In the genomic region with DNA sequence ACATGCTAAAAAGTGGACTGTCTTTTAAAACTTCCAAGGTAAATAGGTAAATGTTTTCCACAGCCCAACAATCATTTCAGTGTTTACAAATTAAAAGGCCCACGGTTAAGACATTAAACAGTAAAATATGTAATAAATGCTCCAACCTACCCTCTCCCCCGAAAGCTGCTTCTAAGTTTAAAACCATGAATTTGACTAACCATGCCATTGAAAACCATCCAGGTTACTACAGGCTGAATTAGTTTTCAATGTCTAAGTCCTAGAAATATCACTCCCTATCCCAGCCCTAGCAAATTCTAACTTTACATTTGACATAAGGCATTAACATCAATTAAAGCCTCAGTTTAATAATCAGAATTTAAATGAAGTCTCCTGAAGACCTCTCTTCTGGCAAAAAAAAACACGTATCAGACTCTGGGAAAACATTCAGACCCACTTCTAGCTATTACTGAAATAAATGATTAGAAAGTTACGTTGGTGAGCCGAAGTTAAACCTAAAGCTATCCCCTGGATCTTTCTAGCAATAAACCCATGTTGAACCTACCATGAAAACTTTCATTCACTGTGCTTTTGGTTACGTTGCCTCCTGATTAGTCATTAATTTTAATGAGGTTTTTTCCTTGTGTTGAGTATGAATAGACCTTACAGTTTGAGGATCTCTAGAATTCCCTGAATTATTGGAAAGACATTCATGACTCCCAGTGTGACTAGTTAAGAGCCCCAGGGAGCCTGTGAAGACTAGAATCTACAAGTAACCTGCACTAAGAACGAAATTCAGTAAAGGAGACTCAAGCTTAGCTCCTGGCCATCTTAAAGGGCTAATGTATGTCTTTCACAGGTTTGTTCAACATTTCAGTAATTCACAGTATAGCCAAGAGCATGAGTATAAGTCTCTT, we compare ENCODE assay signal across 12 cellular contexts. TPM values are rescaled to one million over a fixed set of nuclear protein-coding genes. Genes with fewer than 3 reads are reported as not detected.
DNase-seq lines count a peak whose midpoint lies in the region; ATAC-seq and TF ChIP-seq lines count a peak whose summit lies in the region.
"Had no signal": no experiment of that assay in that cellular context is flagged by ENCODE, and none has a peak within 500 bp of the region (broad histone marks: within the 10 kb centered on the region; RNA-seq: fewer than 3 reads in every experiment).

No MANE protein-coding gene starts in this region.

- DNase-seq in Calu3 (no peak), mesothelial cell of epicardium (ENCODE audit: low spot score in 2 of 2, unreplicated experiment in 2 of 2) (no peak), adrenal gland (no peak), HAP-1 (ENCODE audit: low spot score in 2 of 2) (no peak)
- DNase-seq in activated naive CD4-positive, alpha-beta T cell treated with anti-CD3 and anti-CD28 coated beads, Interleukin-2, amount 50 U/mL, for 72 hours (ENCODE audit: low spot score in 2 of 2) = no peak
- DNase-seq: NCI-H510A, retina, testis had no signal

- peaks cover 79% of the 10 kb centered on the region for H3K36me3 Mint-ChIP-seq in Calu3 (ENCODE audit: insufficient read depth, unreplicated experiment)
- H3K36me3 Mint-ChIP-seq in activated naive CD4-positive, alpha-beta T cell treated with anti-CD3 and anti-CD28 coated beads, Interleukin-2, amount 50 U/mL, for 72 hours = peaks cover 58 to 79% of the 10 kb centered on the region in 2 donors
- H3K36me3 Mint-ChIP-seq in mesothelial cell of epicardium = peaks cover 41% of the 10 kb centered on the region

- peak overlapping the region; percentile 94 for H3K4me3 ChIP-seq in HUES48 (ENCODE audit: low read depth, low read length)
- H3K4me3 ChIP-seq in adrenal gland = no peak overlapping the region
- no peak overlapping the region for H3K4me3 ChIP-seq in HAP-1

- H3K9me3 Mint-ChIP-seq in Calu3 (ENCODE audit: low read depth, unreplicated experiment) (no peaks in the 10 kb centered on the region), mesothelial cell of epicardium (no peaks in the 10 kb centered on the region)
- no peaks in the 10 kb centered on the region for H3K9me3 Mint-ChIP-seq in activated naive CD4-positive, alpha-beta T cell treated with anti-CD3 and anti-CD28 coated beads, Interleukin-2, amount 50 U/mL, for 72 hours

- CTCF ChIA-PET in Calu3 (lab: Charles Lee) = interaction anchor here (1.0 kb wide), 1 partner anchor 80 kb away, joined by 3 read pairs; no protein-coding TSS in a partner anchor

- H3K9ac ChIP-seq in HUES48 (ENCODE audit: low read depth, low read length) = no peak overlapping the region

- peak overlapping the region; percentile 85 for H3K27ac Mint-ChIP-seq in Calu3 (ENCODE audit: unreplicated experiment)
- H3K27ac Mint-ChIP-seq in activated naive CD4-positive, alpha-beta T cell treated with anti-CD3 and anti-CD28 coated beads, Interleukin-2, amount 50 U/mL, for 72 hours = peak overlapping the region; percentile 100
- H3K27ac Mint-ChIP-seq in mesothelial cell of epicardium = peak overlapping the region; percentile 98

- H3K4me1 Mint-ChIP-seq in Calu3 (ENCODE audit: low read depth, unreplicated experiment) (peaks cover 44% of the 10 kb centered on the region), mesothelial cell of epicardium (peaks cover 47% of the 10 kb centered on the region)

- no TSS peak for BruUV-seq in Calu3 (replicated peaks; lab: Mats Ljungman, UMichigan)

- H3K4me1 ChIP-seq in HUES48 (ENCODE audit: control insufficient read depth, insufficient read depth, low read length) (peaks cover 5% of the 10 kb centered on the region; the same call in 1 of the 2 replicates), adrenal gland (replicated peaks in 1 of 2) (peaks cover 41 to 86% of the 10 kb centered on the region in 2 donors), HAP-1 (peaks cover 15% of the 10 kb centered on the region)

- H3K27ac ChIP-seq in HUES48 (ENCODE audit: low read depth, low read length) = peak overlapping the region; percentile 95
- peak overlapping the region in 1 of 5 donors; percentile 61 for H3K27ac ChIP-seq in adrenal gland
- H3K27ac ChIP-seq: foreskin keratinocyte had no signal

- peaks cover 70% of the 10 kb centered on the region for H3K36me3 ChIP-seq in HUES48 (ENCODE audit: control insufficient read depth, insufficient read depth, low read length)
- H3K36me3 ChIP-seq in adrenal gland (replicated peaks in 1 of 2) = peaks cover 0 to 63% of the 10 kb centered on the region in 2 donors
- peaks cover 57% of the 10 kb centered on the region for H3K36me3 ChIP-seq in HAP-1 (replicated peaks)

- intact Hi-C loops in Calu3 (cut with micrococcal nuclease; ENCODE audit: unreplicated experiment) = no loop called here
- intact Hi-C loops in adrenal gland (cut with DNase I) = no loop called here

- no peaks in the 10 kb centered on the region for H3K9me3 ChIP-seq in HUES48 (ENCODE audit: control insufficient read depth, insufficient read depth, low read length)
- no peaks in the 10 kb centered on the region for H3K9me3 ChIP-seq in adrenal gland (replicated peaks in 1 of 3)
- H3K9me3 ChIP-seq in HAP-1 = no peaks in the 10 kb centered on the region
- H3K9me3 ChIP-seq: testis had no signal

- H3K4me3 Mint-ChIP-seq in Calu3 (ENCODE audit: low read depth, unreplicated experiment) (no peak overlapping the region), mesothelial cell of epicardium (peak overlapping the region; percentile 10)

- no peak for ATAC-seq in activated naive CD4-positive, alpha-beta T cell treated with anti-CD3 and anti-CD28 coated beads, Interleukin-2, amount 50 U/mL, for 72 hours
- no peak for ATAC-seq in HG03135 (IDR thresholded peaks at IDR 0.05; ENCODE audit: unreplicated experiment)
- no peak for ATAC-seq in GM18858 (IDR thresholded peaks at IDR 0.05; ENCODE audit: unreplicated experiment)

- WGBS in adrenal gland, 4 donors = 60 to 66% (median 63%) methylated on average over 7 of the region's 7 CpGs

- no peak for TF ChIP-seq CTCF in Calu3 (IDR thresholded peaks at IDR 0.05; ENCODE audit: unreplicated experiment)
- no peak for TF ChIP-seq CTCF in mesothelial cell of epicardium (IDR thresholded peaks at IDR 0.05; ENCODE audit: unreplicated experiment)
- TF ChIP-seq CTCF in adrenal gland (IDR thresholded peaks at IDR 0.05) = no peak

- in situ Hi-C loops in HAP-1 (cut with MboI; ENCODE audit: low sequenced_read_pairs) = loop anchor here (10.0 kb wide), 1 partner anchor 74 kb away; no protein-coding TSS in a partner anchor

- H3K27me3 Mint-ChIP-seq in Calu3 (ENCODE audit: unreplicated experiment) = no peaks in the 10 kb centered on the region
- H3K27me3 Mint-ChIP-seq in mesothelial cell of epicardium (ENCODE audit: low read depth) = no peaks in the 10 kb centered on the region

- H3K27me3 ChIP-seq in HUES48 (ENCODE audit: control insufficient read depth, insufficient read depth, low read length) (no peaks in the 10 kb centered on the region), adrenal gland (no peaks in the 10 kb centered on the region), HAP-1 (ENCODE audit: low read depth) (no peaks in the 10 kb centered on the region)
- H3K27me3 ChIP-seq: foreskin keratinocyte, testis had no signal

- no peak for TF ChIP-seq POLR2A in adrenal gland (IDR thresholded peaks at IDR 0.05)

RNA-seq across cellular contexts. Expression of a gene that starts 1.7 kb away (rescaled TPM):
- 25.1 and 29.8 TPM in 2 replicates for total RNA-seq in Calu3 (2022)
- total RNA-seq in activated naive CD4-positive, alpha-beta T cell treated with anti-CD3 and anti-CD28 coated beads, Interleukin-2, amount 50 U/mL, for 72 hours = 10 to 100 TPM; 35.2 to 71.6 TPM
- 30.9 to 32.2 TPM (median 31.7 TPM) in 3 replicates for total RNA-seq in mesothelial cell of epicardium
- total RNA-seq in adrenal gland = 10 to 100 TPM in 4 of 8 donors, 1 to 10 TPM in 4; 3.1 to 28.7 (median 8.9) TPM
- 10 to 100 TPM in 2 of 3 donors, 1 to 10 TPM in 1; 7.6 to 14.7 (median 11.1) TPM for polyA plus RNA-seq in adrenal gland

RNA-seq across cellular contexts. Expression of a gene that starts 7.5 kb away (rescaled TPM):
- total RNA-seq in Calu3 (2022) = 384 and 477 TPM in 2 replicates
- 100 to 1,000 TPM; 687 to 793 TPM for total RNA-seq in activated naive CD4-positive, alpha-beta T cell treated with anti-CD3 and anti-CD28 coated beads, Interleukin-2, amount 50 U/mL, for 72 hours
- 886 to 925 TPM (median 921 TPM) in 3 replicates for total RNA-seq in mesothelial cell of epicardium
- 1,000 to 10,000 TPM in 4 of 8 donors, 100 to 1,000 TPM in 4; 315 to 1,846 (median 957) TPM for total RNA-seq in adrenal gland
- 1,000 to 10,000 TPM in 2 of 3 donors, 100 to 1,000 TPM in 1; 829 to 1,098 (median 1,016) TPM for polyA plus RNA-seq in adrenal gland

RNA-seq across cellular contexts. Expression of a gene that starts 8.2 kb away (rescaled TPM):
- total RNA-seq in Calu3 (2022) (37.6 and 38.9 TPM in 2 replicates), mesothelial cell of epicardium (128 to 135 TPM (median 132 TPM) in 3 replicates), adrenal gland (10 to 100 TPM in 7 of 8 donors, 1 to 10 TPM in 1; 7.7 to 31.3 (median 18.3) TPM)
- total RNA-seq in activated naive CD4-positive, alpha-beta T cell treated with anti-CD3 and anti-CD28 coated beads, Interleukin-2, amount 50 U/mL, for 72 hours = 100 to 1,000 TPM in 1 of 2 donors, 10 to 100 TPM in 1; 49.5 to 142 TPM
- polyA plus RNA-seq in adrenal gland = 100 to 1,000 TPM in 1 of 3 donors, 10 to 100 TPM in 2; 23.8 to 114 (median 66.5) TPM

RNA-seq across cellular contexts. Expression of a gene that starts 49.6 kb away (rescaled TPM):
- total RNA-seq in Calu3 (2022) = 4.9 and 7.6 TPM in 2 replicates
- total RNA-seq in activated naive CD4-positive, alpha-beta T cell treated with anti-CD3 and anti-CD28 coated beads, Interleukin-2, amount 50 U/mL, for 72 hours = under 1 TPM in 1 of 2 donors, not detected in 1; 0.64 TPM
- 0.40 to 0.54 TPM in 2 of 3 replicates, not detected in the other for total RNA-seq in mesothelial cell of epicardium
- 10 to 100 TPM in 6 of 8 donors, 1 to 10 TPM in 2; 6.4 to 28.0 (median 19.2) TPM for total RNA-seq in adrenal gland
- 10 to 100 TPM in 1 of 3 donors, 1 to 10 TPM in 2; 6.2 to 17.2 (median 9.1) TPM for polyA plus RNA-seq in adrenal gland
- total RNA-seq: foreskin keratinocyte had no signal
- polyA plus RNA-seq: foreskin keratinocyte had no signal
